Comparison of ENCODE assay signal across 8 cellular contexts in the genomic region with DNA sequence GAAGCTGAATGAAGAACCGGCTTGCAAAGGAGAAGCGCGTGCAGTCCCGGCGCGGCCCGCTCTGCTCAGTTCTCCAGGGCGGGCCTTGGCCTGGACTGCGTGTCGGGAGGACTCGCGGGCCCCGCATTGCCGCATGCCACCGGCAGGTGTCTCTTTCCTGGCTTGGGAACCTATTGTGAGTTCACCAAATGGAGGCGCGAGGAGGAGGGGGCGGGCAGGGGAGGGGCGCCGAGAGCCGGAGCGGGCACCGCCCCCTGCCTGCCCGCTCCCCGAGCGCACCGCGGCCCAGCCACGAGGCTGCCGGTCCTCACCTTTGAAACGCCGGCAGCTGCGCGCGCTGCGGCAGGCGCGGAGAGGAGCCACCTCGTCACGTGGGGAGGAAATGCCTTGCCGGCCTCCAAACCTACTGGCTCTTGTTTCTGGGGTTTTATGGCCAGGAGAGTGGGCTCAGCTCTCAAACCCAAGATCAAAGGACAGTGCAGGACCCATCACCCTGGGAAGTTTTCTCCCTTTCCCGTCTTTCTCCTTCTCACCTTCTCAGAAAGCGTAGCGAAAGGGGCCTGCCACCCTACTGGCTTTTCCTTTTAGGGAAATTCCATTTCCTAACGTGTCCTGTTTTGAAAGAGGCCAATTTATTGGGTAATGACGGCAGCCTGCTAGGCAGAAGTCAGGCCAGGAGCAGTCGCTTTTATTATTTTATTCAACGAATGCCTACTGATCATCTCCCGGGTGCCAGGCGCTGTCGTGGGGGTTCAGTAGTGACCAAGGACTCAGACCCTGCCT.
DNase-seq lines count a peak whose midpoint lies in the region; ATAC-seq and TF ChIP-seq lines count a peak whose summit lies in the region.

No MANE protein-coding gene starts in this region.

- DNase-seq in NCI-H748 (lab: John Stamatoyannopoulos, UW; ENCODE audit: unreplicated experiment) (peak; percentile 98), activated T-cell treated with anti-CD3 and anti-CD28 coated beads for 24 hours (ENCODE audit: low read depth) (peak; percentile 87), epithelial cell of esophagus (ENCODE audit: low read depth) (peak; percentile 92), middle frontal gyrus (ENCODE audit: extremely low spot score, low spot score) (peak; percentile 67), NCI-H345 (lab: John Stamatoyannopoulos, UW) (no peak)
- peak; percentile 80 to 92 for DNase-seq in stimulated activated CD8-positive, alpha-beta memory T cell treated with anti-CD3 and anti-CD28 coated beads, Interleukin-2, amount 100 ng/mL, for 48 hours (ENCODE audit: low read depth in 2 of 2)

- peak overlapping the region; percentile 27 for H3K4me3 ChIP-seq in epithelial cell of esophagus (ENCODE audit: low read length)

- peak; percentile 69 for TF ChIP-seq CTCF in epithelial cell of esophagus (IDR thresholded peaks at IDR 0.05; ENCODE audit: insufficient read depth, low read depth, low read length, missing control alignments)

- ATAC-seq in GM18511 (IDR thresholded peaks at IDR 0.05; ENCODE audit: unreplicated experiment) (peak; percentile 92), HG02938 (IDR thresholded peaks at IDR 0.05; ENCODE audit: unreplicated experiment) (peak; percentile 77)
